7 cellular contexts compared by ENCODE assay signal in genomic region chr6:147570681-147571080, GRCh38.
"Had no signal": no experiment of that assay in that cellular context is flagged by ENCODE, and none has a peak within 500 bp of the region (broad histone marks: within the 10 kb centered on the region; RNA-seq: fewer than 3 reads in every experiment).

No MANE protein-coding gene starts in this region.

- H3K4me3 Mint-ChIP-seq: HFFc6, IgD-negative memory B cell had no signal

- H3K27ac Mint-ChIP-seq: HFFc6, IgD-negative memory B cell had no signal

- H3K4me1 Mint-ChIP-seq: IgD-negative memory B cell had no signal

- DNase-seq: GM23248, GOT3, H7, HFFc6 had no signal

- H3K27me3 Mint-ChIP-seq: IgD-negative memory B cell had no signal

- H3K36me3 Mint-ChIP-seq: IgD-negative memory B cell had no signal

- ATAC-seq: HCT116, HepG2 had no signal
